26 cellular contexts compared by ENCODE assay signal in the genomic region with DNA sequence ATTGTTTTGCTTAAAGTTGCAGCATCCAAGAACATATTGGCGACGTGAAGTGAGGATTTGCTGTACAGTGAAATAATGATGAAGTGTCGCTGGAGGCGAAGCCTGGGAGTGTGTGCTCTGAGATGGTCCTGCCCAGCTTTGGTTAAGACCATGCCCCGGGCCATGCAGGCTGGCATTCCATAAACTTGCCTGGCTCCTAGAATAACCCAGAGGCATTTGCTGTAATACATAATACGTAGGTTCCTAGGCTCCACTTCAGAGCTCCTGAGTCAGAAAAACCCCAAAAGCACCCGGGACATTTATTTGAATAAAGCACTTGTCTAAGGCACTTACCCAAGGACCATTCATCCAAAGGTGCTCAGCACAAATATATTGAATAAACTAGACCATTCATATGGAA.
"Had no signal": no experiment of that assay in that cellular context is flagged by ENCODE, and none has a peak within 500 bp of the region (broad histone marks: within the 10 kb centered on the region; RNA-seq: fewer than 3 reads in every experiment).

No MANE protein-coding gene starts in this region.

- DNase-seq: heart right ventricle; kidney glomerular epithelial cell; left cardiac atrium; midbrain; mucosa of descending colon; naive thymus-derived CD4-positive, alpha-beta T cell; ovary; stimulated activated CD4-positive, alpha-beta T cell treated with anti-CD3 and anti-CD28 coated beads, Interleukin-12 subunit alpha, Interleukin-12 subunit beta, amount 100 ng/mL, for 4 hours; stimulated activated CD4-positive, alpha-beta T cell treated with anti-CD3 and anti-CD28 coated beads, Interleukin-15, amount 100 ng/mL, for 24 hours; stimulated activated CD4-positive, alpha-beta T cell treated with anti-CD3 and anti-CD28 coated beads, Interleukin-2, amount 100 ng/mL, for 24 hours; stimulated activated CD4-positive, alpha-beta T cell treated with anti-CD3 and anti-CD28 coated beads, Interleukin-4, amount 100 ng/mL, for 1 hour; stimulated activated naive B cell treated with anti-CD40 and anti-IgM and Interleukin-4, amounts not matched to agents 10 μg/mL and 1 μg/mL and 100 μg/mL, for 72 hours; stimulated activated naive CD8-positive, alpha-beta T cell treated with anti-CD3 and anti-CD28 coated beads, Interleukin-15, Interleukin-2, amounts not matched to agents 100 U/mL and 50 U/mL, for 24 hours; stomach; testis; thyroid gland; transverse colon; uterus had no signal

- H3K4me2 ChIP-seq: hepatocyte had no signal

- H3K4me3 Mint-ChIP-seq: naive thymus-derived CD4-positive, alpha-beta T cell; natural killer cell treated with Interleukin-12 subunit alpha and Interleukin-12 subunit beta and Interleukin-15 and Interleukin-18, amount 100 ng/mL, for 72 hours; stimulated activated naive B cell treated with anti-CD40 and anti-IgM and Interleukin-4, amounts not matched to agents 10 μg/mL and 1 μg/mL and 100 μg/mL, for 72 hours had no signal

- H3K27ac ChIP-seq: heart right ventricle, hepatocyte, ovary, right atrium auricular region, skin epidermis, stomach, testis, thyroid gland, transverse colon, uterus had no signal

- H3K27ac Mint-ChIP-seq: naive thymus-derived CD4-positive, alpha-beta T cell; natural killer cell treated with Interleukin-12 subunit alpha and Interleukin-12 subunit beta and Interleukin-15 and Interleukin-18, amount 100 ng/mL, for 72 hours; progenitor cell of endocrine pancreas; stimulated activated naive B cell treated with anti-CD40 and anti-IgM and Interleukin-4, amounts not matched to agents 10 μg/mL and 1 μg/mL and 100 μg/mL, for 72 hours had no signal

- H3K9me3 ChIP-seq: heart right ventricle, mucosa of descending colon, ovary, right atrium auricular region, stomach, testis, thyroid gland, transverse colon, uterus had no signal

- H3K79me2 ChIP-seq: hepatocyte had no signal

- H3K4me3 ChIP-seq: heart right ventricle, hepatocyte, lung, mucosa of descending colon, ovary, right atrium auricular region, skin epidermis, stomach, testis, thyroid gland, transverse colon, uterus had no signal

- H3K9me3 Mint-ChIP-seq: natural killer cell treated with Interleukin-12 subunit alpha and Interleukin-12 subunit beta and Interleukin-15 and Interleukin-18, amount 100 ng/mL, for 72 hours had no signal

- ATAC-seq: heart right ventricle; left cardiac atrium; left lobe of liver; mucosa of descending colon; naive thymus-derived CD4-positive, alpha-beta T cell; natural killer cell treated with Interleukin-12 subunit alpha and Interleukin-12 subunit beta and Interleukin-15 and Interleukin-18, amount 100 ng/mL, for 72 hours; sciatic nerve; stimulated activated naive B cell treated with anti-CD40 and anti-IgM and Interleukin-4, amounts not matched to agents 10 μg/mL and 1 μg/mL and 100 μg/mL, for 72 hours; stimulated activated naive CD8-positive, alpha-beta T cell treated with anti-CD3 and anti-CD28 coated beads, Interleukin-15, Interleukin-2, amounts not matched to agents 100 U/mL and 50 U/mL, for 24 hours had no signal

- H3K36me3 ChIP-seq: heart right ventricle, ovary, right atrium auricular region, stomach, thyroid gland, transverse colon, uterus had no signal

- H3K27me3 ChIP-seq: heart right ventricle, hepatocyte, ovary, right atrium auricular region, stomach, testis, thyroid gland, transverse colon, uterus had no signal

- H3K27me3 Mint-ChIP-seq: progenitor cell of endocrine pancreas; stimulated activated naive B cell treated with anti-CD40 and anti-IgM and Interleukin-4, amounts not matched to agents 10 μg/mL and 1 μg/mL and 100 μg/mL, for 72 hours had no signal

- H3K36me3 Mint-ChIP-seq: naive thymus-derived CD4-positive, alpha-beta T cell; natural killer cell treated with Interleukin-12 subunit alpha and Interleukin-12 subunit beta and Interleukin-15 and Interleukin-18, amount 100 ng/mL, for 72 hours; stimulated activated naive B cell treated with anti-CD40 and anti-IgM and Interleukin-4, amounts not matched to agents 10 μg/mL and 1 μg/mL and 100 μg/mL, for 72 hours had no signal

- H2AFZ ChIP-seq: hepatocyte had no signal

- H3K4me1 ChIP-seq: heart right ventricle, right atrium auricular region, stomach, testis, thyroid gland, transverse colon, uterus had no signal

- H3K4me1 Mint-ChIP-seq: naive thymus-derived CD4-positive, alpha-beta T cell; stimulated activated naive B cell treated with anti-CD40 and anti-IgM and Interleukin-4, amounts not matched to agents 10 μg/mL and 1 μg/mL and 100 μg/mL, for 72 hours had no signal
